Comparison of ENCODE assay signal across 16 cellular contexts in the genomic region with DNA sequence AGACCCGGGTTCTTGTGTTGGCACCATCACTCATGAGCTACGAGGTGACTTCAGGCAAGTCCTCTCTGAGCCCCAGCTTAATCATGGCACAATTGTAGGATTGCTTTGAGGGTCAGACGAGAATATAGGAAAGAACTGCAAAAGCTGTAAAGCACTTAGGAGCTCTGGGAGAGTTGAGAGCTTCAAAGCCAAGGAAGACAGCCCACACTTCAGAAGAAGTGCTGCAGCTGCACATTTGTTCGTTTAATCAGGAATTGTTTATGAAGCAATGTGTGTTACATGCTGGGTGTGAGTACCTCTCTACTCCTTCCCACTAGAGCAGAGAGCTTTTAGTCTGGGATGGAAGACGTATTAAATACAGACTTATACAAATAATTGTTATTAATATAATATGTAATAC. TPM values are rescaled to one million over a fixed set of nuclear protein-coding genes. Genes with fewer than 3 reads are reported as not detected.
DNase-seq lines count a peak whose midpoint lies in the region; ATAC-seq, FAIRE-seq and TF ChIP-seq lines count a peak whose summit lies in the region.
"Had no signal": no experiment of that assay in that cellular context is flagged by ENCODE, and none has a peak within 500 bp of the region (broad histone marks: within the 10 kb centered on the region; RNA-seq: fewer than 3 reads in every experiment).

No MANE protein-coding gene starts in this region.

- ATAC-seq in HG02884 (IDR thresholded peaks at IDR 0.05; ENCODE audit: unreplicated experiment) = no peak

- DNase-seq in cardiac muscle cell (ENCODE audit: low read depth in 1 of 2, low spot score in 1 of 2) (peak in 1 of 2 donors; percentile 78), cardiac septum (ENCODE audit: low spot score) (no peak), progenitor cell of endocrine pancreas (ENCODE audit: low spot score, unreplicated experiment) (no peak), GM12891 (ENCODE audit: insufficient read length, low spot score) (no peak)
- no peak for DNase-seq in activated T-helper 1 cell treated with anti-CD3 and anti-CD28 coated beads, Interleukin-12 subunit alpha, Interleukin-12 subunit beta, Interleukin-2, Interleukin-4 antibody, amounts not matched to agents 30 ng/mL and 10 ng/mL and 1 ng/mL, durations not matched to agents 14 hours and 24 hours and 36 hours (ENCODE audit: low spot score)
- DNase-seq: BE2C, DMS 273 treated with DMSO at 0.1 percent for 48 hours, GOT3, KG1, NCI-H1105, NCI-H1694 treated with DMSO at 0.1 percent for 48 hours, NCI-H446, PC-9 had no signal

- H3K9me3 Mint-ChIP-seq in activated T-helper 1 cell treated with anti-CD3 and anti-CD28 coated beads, Interleukin-12 subunit alpha, Interleukin-12 subunit beta, Interleukin-2, Interleukin-4 antibody, amounts not matched to agents 30 ng/mL and 10 ng/mL and 1 ng/mL, durations not matched to agents 14 hours and 24 hours and 36 hours = peaks cover 12% of the 10 kb centered on the region
- peaks cover 7% of the 10 kb centered on the region for H3K9me3 Mint-ChIP-seq in progenitor cell of endocrine pancreas (ENCODE audit: low read depth)

- H3K27me3 ChIP-seq in cardiac muscle cell (no peaks in the 10 kb centered on the region), KMS-11 (ENCODE audit: insufficient read depth, low read depth) (no peaks in the 10 kb centered on the region)
- H3K27me3 ChIP-seq: BE2C had no signal

- no peaks in the 10 kb centered on the region for H3K27me3 Mint-ChIP-seq in activated T-helper 1 cell treated with anti-CD3 and anti-CD28 coated beads, Interleukin-12 subunit alpha, Interleukin-12 subunit beta, Interleukin-2, Interleukin-4 antibody, amounts not matched to agents 30 ng/mL and 10 ng/mL and 1 ng/mL, durations not matched to agents 14 hours and 24 hours and 36 hours (ENCODE audit: insufficient read depth)
- H3K27me3 Mint-ChIP-seq in progenitor cell of endocrine pancreas = no peaks in the 10 kb centered on the region

- H3K4me2 ChIP-seq in KMS-11 = 0 out of 2 replicates have a peak overlapping the region, but pooled peaks have one; percentile 97
- H3K4me2 ChIP-seq: PC-9 had no signal

- TF ChIP-seq POLR2A in GM12891 (IDR thresholded peaks at IDR 0.05; ENCODE audit: low read depth, low read length) = no peak

- H3K79me2 ChIP-seq in KMS-11 (ENCODE audit: insufficient read depth, low read depth) = peaks cover 55% of the 10 kb centered on the region

- peaks cover 40% of the 10 kb centered on the region for H3K36me3 Mint-ChIP-seq in activated T-helper 1 cell treated with anti-CD3 and anti-CD28 coated beads, Interleukin-12 subunit alpha, Interleukin-12 subunit beta, Interleukin-2, Interleukin-4 antibody, amounts not matched to agents 30 ng/mL and 10 ng/mL and 1 ng/mL, durations not matched to agents 14 hours and 24 hours and 36 hours (ENCODE audit: low read depth)
- H3K36me3 Mint-ChIP-seq in progenitor cell of endocrine pancreas (ENCODE audit: insufficient read depth) = peaks cover 26% of the 10 kb centered on the region

- H3K27ac ChIP-seq in cardiac muscle cell (peak overlapping the region; percentile 95), KMS-11 (peak overlapping the region; percentile 67; the same call in 1 of the 2 replicates)
- H3K27ac ChIP-seq: HL-60, PC-9 had no signal

- H3K4me3 ChIP-seq in cardiac muscle cell (no peak overlapping the region), KMS-11 (IDR thresholded peaks at IDR 0.05; ENCODE audit: insufficient read depth, low read depth, low read length) (no peak overlapping the region)
- H3K4me3 ChIP-seq: PC-9 had no signal

- H3K9me3 ChIP-seq in cardiac muscle cell (ENCODE audit: low read depth) = no peaks in the 10 kb centered on the region
- H3K9me3 ChIP-seq: BE2C had no signal

- H4K20me1 ChIP-seq in KMS-11 (ENCODE audit: insufficient read depth) = no peaks in the 10 kb centered on the region; the same call in 1 of the 2 replicates

- FAIRE-seq in GM12891 (lab: Jason Lieb, UNC) = no peak

- H3K4me3 Mint-ChIP-seq in activated T-helper 1 cell treated with anti-CD3 and anti-CD28 coated beads, Interleukin-12 subunit alpha, Interleukin-12 subunit beta, Interleukin-2, Interleukin-4 antibody, amounts not matched to agents 30 ng/mL and 10 ng/mL and 1 ng/mL, durations not matched to agents 14 hours and 24 hours and 36 hours = no peak overlapping the region
- H3K4me3 Mint-ChIP-seq in progenitor cell of endocrine pancreas (ENCODE audit: low read depth) = no peak overlapping the region

- H3K4me1 Mint-ChIP-seq in activated T-helper 1 cell treated with anti-CD3 and anti-CD28 coated beads, Interleukin-12 subunit alpha, Interleukin-12 subunit beta, Interleukin-2, Interleukin-4 antibody, amounts not matched to agents 30 ng/mL and 10 ng/mL and 1 ng/mL, durations not matched to agents 14 hours and 24 hours and 36 hours (ENCODE audit: low read depth) = peaks cover 60% of the 10 kb centered on the region
- peaks cover 22% of the 10 kb centered on the region for H3K4me1 Mint-ChIP-seq in progenitor cell of endocrine pancreas (ENCODE audit: low read depth)

- H2AFZ ChIP-seq in KMS-11 (ENCODE audit: low read depth) = no peak overlapping the region
- H2AFZ ChIP-seq: PC-9 had no signal

- TF ChIP-seq CTCF in cardiac muscle cell (IDR thresholded peaks at IDR 0.05; ENCODE audit: low read depth, low read length) (no peak), KMS-11 (conservative IDR thresholded peaks at IDR 0.05; ENCODE audit: low read depth, low read length) (no peak), progenitor cell of endocrine pancreas (IDR thresholded peaks at IDR 0.05; ENCODE audit: unreplicated experiment) (no peak)

- H3K4me1 ChIP-seq in cardiac muscle cell (ENCODE audit: low read depth) (peaks cover 68% of the 10 kb centered on the region), KMS-11 (ENCODE audit: low read depth, poor library complexity, severe bottlenecking) (peaks cover 71% of the 10 kb centered on the region)
- H3K4me1 ChIP-seq: BE2C had no signal

- no peak overlapping the region for H3K9ac ChIP-seq in KMS-11

- peak overlapping the region; percentile 62 for H3K27ac Mint-ChIP-seq in activated T-helper 1 cell treated with anti-CD3 and anti-CD28 coated beads, Interleukin-12 subunit alpha, Interleukin-12 subunit beta, Interleukin-2, Interleukin-4 antibody, amounts not matched to agents 30 ng/mL and 10 ng/mL and 1 ng/mL, durations not matched to agents 14 hours and 24 hours and 36 hours
- peak overlapping the region; percentile 14 for H3K27ac Mint-ChIP-seq in progenitor cell of endocrine pancreas

- H3K36me3 ChIP-seq in cardiac muscle cell (no peaks in the 10 kb centered on the region), KMS-11 (ENCODE audit: insufficient read depth) (no peaks in the 10 kb centered on the region)

- intact Hi-C loops in cardiac septum (cut with DNase I) = loop anchor here (5.0 kb wide), 1 partner anchor 508 kb away; no protein-coding TSS in a partner anchor
- intact Hi-C loops in activated T-helper 1 cell treated with anti-CD3 and anti-CD28 coated beads, Interleukin-12 subunit alpha, Interleukin-12 subunit beta, Interleukin-2, Interleukin-4 antibody, amounts not matched to agents 30 ng/mL and 10 ng/mL and 1 ng/mL, durations not matched to agents 14 hours and 24 hours and 36 hours (cut with micrococcal nuclease) = no loop called here

TF ChIP-seq in GM12891, 5 proteins besides CTCF, POLR2A, EP300 and RAD21:
- TF ChIP-seq PAX5 (IDR thresholded peaks at IDR 0.05; ENCODE audit: insufficient read depth, low read length, severe bottlenecking) (no peak), POLR2AphosphoS5 (IDR thresholded peaks at IDR 0.05; ENCODE audit: low read depth, low read length) (no peak), TAF1 (IDR thresholded peaks at IDR 0.05; ENCODE audit: low read depth, low read length) (no peak), POU2F2 (IDR thresholded peaks at IDR 0.05; ENCODE audit: low read depth, low read length) (no peak), SPI1 (IDR thresholded peaks at IDR 0.05; ENCODE audit: low read depth, low read length) (no peak)

RNA-seq across cellular contexts. Expression of a gene that starts 4.4 kb away (rescaled TPM):
- total RNA-seq in cardiac muscle cell (168 and 196 TPM in 2 replicates), cardiac septum (73.8 TPM), progenitor cell of endocrine pancreas (85.5 and 87.4 TPM in 2 replicates)
- 185 and 213 TPM in 2 replicates for polyA plus RNA-seq in cardiac muscle cell
- 66.9 and 70.6 TPM in 2 replicates for total RNA-seq in activated T-helper 1 cell treated with anti-CD3 and anti-CD28 coated beads, Interleukin-12 subunit alpha, Interleukin-12 subunit beta, Interleukin-2, Interleukin-4 antibody, amounts not matched to agents 30 ng/mL and 10 ng/mL and 1 ng/mL, durations not matched to agents 14 hours and 24 hours and 36 hours
- 33.5 TPM for polyA plus RNA-seq in GM12891 (2012; ENCODE audit: low read depth, missing spikeins)

RNA-seq across cellular contexts. Expression of a gene that starts 4.8 kb away (rescaled TPM):
- total RNA-seq in cardiac muscle cell = 22.4 and 32.3 TPM in 2 replicates
- polyA plus RNA-seq in cardiac muscle cell = 29.0 and 33.8 TPM in 2 replicates
- 3.9 TPM for total RNA-seq in cardiac septum
- 11.3 and 12.4 TPM in 2 replicates for total RNA-seq in activated T-helper 1 cell treated with anti-CD3 and anti-CD28 coated beads, Interleukin-12 subunit alpha, Interleukin-12 subunit beta, Interleukin-2, Interleukin-4 antibody, amounts not matched to agents 30 ng/mL and 10 ng/mL and 1 ng/mL, durations not matched to agents 14 hours and 24 hours and 36 hours
- 16.8 and 18.0 TPM in 2 replicates for total RNA-seq in progenitor cell of endocrine pancreas
- polyA plus RNA-seq in GM12891 (2012; ENCODE audit: low read depth, missing spikeins) = 5.1 TPM
